8 cellular contexts compared by ENCODE assay signal in the genomic region with DNA sequence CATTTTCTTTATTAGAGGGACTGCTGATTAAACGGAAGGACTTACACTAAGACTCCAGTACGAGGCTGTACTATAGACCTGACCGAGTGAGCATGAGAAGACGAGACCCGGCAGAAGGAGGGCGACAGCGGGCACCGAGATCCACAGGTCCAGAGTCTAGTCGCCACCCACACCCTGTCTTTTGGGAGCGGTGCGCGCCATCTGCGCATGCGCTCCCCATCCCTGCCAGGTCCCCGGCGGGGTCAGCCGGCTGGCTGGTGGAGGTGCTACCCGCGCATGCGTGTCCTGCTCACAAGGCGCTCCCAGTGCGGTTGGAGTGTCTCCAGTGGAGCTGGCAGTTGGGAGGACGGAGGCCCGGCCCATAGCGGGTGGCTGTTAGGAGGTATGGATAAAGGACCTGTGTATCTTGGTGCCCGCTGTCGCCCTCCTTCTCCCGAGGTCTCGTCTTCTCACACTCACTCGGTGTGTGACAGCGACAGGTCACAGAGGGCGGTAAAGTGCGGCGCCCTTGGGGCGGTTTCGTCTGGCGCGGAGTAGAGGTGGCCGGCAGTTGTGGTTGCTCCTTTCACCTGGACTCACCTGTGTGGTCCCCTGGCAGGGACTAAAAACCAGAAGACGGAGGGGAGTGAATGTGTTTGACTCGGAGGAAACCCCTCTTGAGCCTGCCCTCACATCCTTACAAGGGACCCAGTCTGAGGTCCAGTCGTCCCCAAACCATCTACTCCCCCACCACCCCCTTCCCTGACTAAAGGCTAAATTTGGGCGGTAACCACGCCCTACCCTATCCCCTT. TPM values are rescaled to one million over a fixed set of nuclear protein-coding genes. Genes with fewer than 3 reads are reported as not detected.
DNase-seq lines count a peak whose midpoint lies in the region; ATAC-seq lines count a peak whose summit lies in the region.

No MANE protein-coding gene starts in this region.

- H3K9ac ChIP-seq in mucosa of rectum (ENCODE audit: low read depth in 1 of 2, low read length in 2 of 2): peak overlapping the region; percentile 1 to 73

- peaks cover 8 to 10% of the 10 kb centered on the region in 2 donors for H3K27me3 ChIP-seq in mucosa of rectum (ENCODE audit: control insufficient read depth in 2 of 2, insufficient read depth in 2 of 2, low read length in 2 of 2)

- ATAC-seq in GM19395 (IDR thresholded peaks at IDR 0.05; ENCODE audit: unreplicated experiment): peak; percentile 73

- peak overlapping the region; percentile 44 to 55 for H3K4me3 ChIP-seq in mucosa of rectum (ENCODE audit: low read length in 2 of 2)

- DNase-seq in Ammon's horn (ENCODE audit: low spot score): peak; percentile 72
- DNase-seq in HT-29 (ENCODE audit: low spot score): peak; percentile 94
- peak; percentile 82 for DNase-seq in NK-92 treated with Interleukin-12 subunit alpha and Interleukin-12 subunit beta, amount 100 ng/mL, for 24 hours (lab: John Stamatoyannopoulos, UW)
- DNase-seq in activated T-cell treated with anti-CD3 and anti-CD28 coated beads for 4 hours: peak; percentile 52
- DNase-seq in epithelial cell of prostate (ENCODE audit: low read depth, low spot score): no peak
- DNase-seq in stimulated activated CD8-positive, alpha-beta memory T cell treated with anti-CD3 and anti-CD28 coated beads, Interleukin-4, amount 100 ng/mL, for 48 hours: peak; percentile 83

- no peaks in the 10 kb centered on the region for H3K36me3 ChIP-seq in mucosa of rectum (ENCODE audit: control insufficient read depth in 2 of 2, insufficient read depth in 2 of 2, low read length in 2 of 2)

- H3K9me3 ChIP-seq in mucosa of rectum (ENCODE audit: control insufficient read depth in 2 of 2, low read length in 2 of 2): no peaks in the 10 kb centered on the region

- H3K27ac ChIP-seq in epithelial cell of prostate: peak overlapping the region; percentile 73
- peak overlapping the region; percentile 72 to 84 for H3K27ac ChIP-seq in mucosa of rectum (ENCODE audit: low read depth in 2 of 2, low read length in 2 of 2)

- peaks cover 2 to 6% of the 10 kb centered on the region in 2 donors for H3K4me1 ChIP-seq in mucosa of rectum (ENCODE audit: control insufficient read depth in 2 of 2, insufficient read depth in 2 of 2, low read length in 2 of 2)

RNA-seq across cellular contexts. Expression of a gene that starts 7.6 kb away (rescaled TPM):
- total RNA-seq in HT-29 (2014; rRNA removed; shearing (Covaris generic)): 182 and 190 TPM in 2 replicates

RNA-seq across cellular contexts. Expression of a gene that starts 19.1 kb away (rescaled TPM):
- total RNA-seq in HT-29 (2014; rRNA removed; shearing (Covaris generic)): 2.6 and 3.4 TPM in 2 replicates

RNA-seq across cellular contexts. Expression of a gene that starts 19.3 kb away (rescaled TPM):
- 55.4 and 56.4 TPM in 2 replicates for total RNA-seq in HT-29 (2014; rRNA removed; shearing (Covaris generic))
